In the genomic region with DNA sequence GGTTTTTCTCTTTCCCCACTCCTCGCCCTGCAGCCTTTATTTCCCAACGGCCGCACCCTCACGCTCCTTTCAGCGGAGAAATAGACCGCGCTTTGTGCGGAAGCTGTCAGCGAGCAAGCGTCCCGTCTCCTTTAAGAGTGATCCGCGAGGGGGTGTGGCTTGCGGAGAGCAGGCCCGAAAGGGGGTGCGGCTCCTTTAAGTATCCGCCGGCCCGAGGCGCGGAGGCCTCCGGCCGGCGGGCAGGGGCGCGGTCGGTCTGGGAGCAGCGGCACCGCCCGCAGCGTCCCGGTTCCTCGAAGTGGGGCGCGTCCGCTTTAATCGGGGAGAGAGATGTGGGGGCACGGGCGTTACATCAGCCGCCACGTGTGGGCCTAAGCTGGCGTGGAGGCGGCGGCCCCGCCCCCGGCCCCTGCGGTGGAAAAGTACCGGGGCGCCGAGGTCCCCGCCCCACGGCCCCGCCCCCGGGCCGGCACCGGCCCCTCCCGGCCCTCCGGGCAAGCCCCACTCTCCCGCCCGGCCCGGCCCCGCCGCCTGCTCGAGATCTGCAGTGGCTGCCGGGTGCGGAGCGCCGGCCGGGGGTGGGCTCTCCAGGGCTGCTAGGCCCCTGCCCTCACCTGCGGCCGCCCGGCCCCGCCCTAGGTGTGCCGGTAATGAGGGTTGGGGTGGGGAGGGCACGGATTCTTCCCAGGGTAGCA, we compare ENCODE assay signal across 8 cellular contexts. TPM values are rescaled to one million over a fixed set of nuclear protein-coding genes. Genes with fewer than 3 reads are reported as not detected.
DNase-seq lines count a peak whose midpoint lies in the region; ATAC-seq, FAIRE-seq and TF ChIP-seq lines count a peak whose summit lies in the region.

No MANE protein-coding gene starts in this region.

- CTCF ChIA-PET in endothelial cell of umbilical vein (lab: Charles Lee), result interaction anchor here (0.9 to 2.2 kb wide), 5 partner anchors 19 to 267 kb away, joined by 3 to 7 read pairs (median 5); no protein-coding TSS in a partner anchor

- H3K4me2 ChIP-seq in endothelial cell of umbilical vein (ENCODE audit: insufficient read depth, low read length), result peak overlapping the region; percentile 92

- H3K36me3 ChIP-seq in NT2/D1 (ENCODE audit: insufficient read depth, insufficient read length, low read length) (no peaks in the 10 kb centered on the region), endothelial cell of umbilical vein (ENCODE audit: control insufficient read depth in 2 of 2, extremely low read depth in 1 of 2, insufficient read depth in 2 of 2, low read length in 2 of 2) (no peaks in the 10 kb centered on the region)

- H3K9me3 ChIP-seq in NT2/D1 (ENCODE audit: insufficient read depth, low read length), result no peaks in the 10 kb centered on the region
- H3K9me3 ChIP-seq in endothelial cell of umbilical vein (replicated peaks; ENCODE audit: control insufficient read depth, insufficient read depth, low read length), result no peaks in the 10 kb centered on the region

- no TSS peak for BruUV-seq in endothelial cell of umbilical vein (replicated peaks; lab: Mats Ljungman, UMichigan)

- dilution Hi-C loops in endothelial cell of umbilical vein (cut with MboI; ENCODE audit: extremely low pct_ligation_motif_present, low sequenced_read_pairs), result no loop called here

- peak overlapping the region; percentile 24 for H3K27ac ChIP-seq in endothelial cell of umbilical vein (ENCODE audit: insufficient read depth, low read depth, low read length)

- H3K79me2 ChIP-seq in endothelial cell of umbilical vein (ENCODE audit: control insufficient read depth, insufficient read depth, low read length), result no peaks in the 10 kb centered on the region

- peak overlapping the region; percentile 99 for H2AFZ ChIP-seq in endothelial cell of umbilical vein (ENCODE audit: low read depth, low read length)

- POLR2A ChIA-PET in endothelial cell of umbilical vein (lab: Charles Lee), result no interaction called here

- peak; percentile 54 for ATAC-seq in GM19468 (IDR thresholded peaks at IDR 0.05; ENCODE audit: extremely low read depth, unreplicated experiment)

- H4K20me1 ChIP-seq in endothelial cell of umbilical vein (replicated peaks; ENCODE audit: control insufficient read depth, extremely low read depth, insufficient read depth, low read length), result no peaks in the 10 kb centered on the region

- peak overlapping the region; percentile 93 for H3K9ac ChIP-seq in NT2/D1 (ENCODE audit: insufficient read length, low read depth)
- peak overlapping the region; percentile 48 for H3K9ac ChIP-seq in endothelial cell of umbilical vein (replicated peaks; ENCODE audit: extremely low read depth, insufficient read depth, low read length)

- H3K27me3 ChIP-seq in NT2/D1 (ENCODE audit: insufficient read depth, insufficient read length) (peaks cover 11% of the 10 kb centered on the region), endothelial cell of umbilical vein (ENCODE audit: control insufficient read depth in 2 of 2, insufficient read depth in 2 of 2, low read length in 2 of 2) (no peaks in the 10 kb centered on the region)

- no peak for TF ChIP-seq CTCF in endothelial cell of umbilical vein (IDR thresholded peaks at IDR 0.05; ENCODE audit: extremely low read depth in 1 of 2, insufficient read depth in 1 of 2, low read depth in 1 of 2, low read length in 2 of 2)

- intact Hi-C loops in endothelial cell of umbilical vein (cut with micrococcal nuclease), result loop anchor here (1.0 to 5.0 kb wide), 3 partner anchors 38 to 267 kb away; a partner anchor contains a TSS

- peak overlapping the region; percentile 84 for H3K4me3 ChIP-seq in NT2/D1 (ENCODE audit: insufficient read length, low read depth)
- peak overlapping the region; percentile 35 to 76 (median 67) for H3K4me3 ChIP-seq in endothelial cell of umbilical vein (replicated peaks in 1 of 3; ENCODE audit: insufficient read depth in 1 of 3, low read depth in 1 of 3, low read length in 3 of 3)

- TF ChIP-seq POLR2A in endothelial cell of umbilical vein (IDR thresholded peaks at IDR 0.05; ENCODE audit: low read depth, low read length), result no peak

- FAIRE-seq in endothelial cell of umbilical vein (lab: Jason Lieb, UNC), result peak; percentile 96

- H3K9me1 ChIP-seq in endothelial cell of umbilical vein (replicated peaks; ENCODE audit: control insufficient read depth, extremely low read depth, insufficient read depth, low read length), result no peaks in the 10 kb centered on the region

- peak; percentile 60 for DNase-seq in COR-L47 (lab: John Stamatoyannopoulos, UW)
- DNase-seq in HS-27A (ENCODE audit: low read depth), result peak; percentile 71
- DNase-seq in NT2/D1 (ENCODE audit: low read depth, low spot score), result peak; percentile 94
- DNase-seq in activated CD8-positive, alpha-beta memory T cell treated with anti-CD3 and anti-CD28 coated beads, Interleukin-2, amount 50 U/mL, for 1 hour (ENCODE audit: extremely low read depth), result peak; percentile 62
- peak; percentile 89 for DNase-seq in endothelial cell of umbilical vein (ENCODE audit: low read depth, low spot score)
- DNase-seq in middle frontal gyrus (ENCODE audit: extremely low spot score, low spot score), result peak; percentile 80
- DNase-seq in stimulated activated CD8-positive, alpha-beta memory T cell treated with anti-CD3 and anti-CD28 coated beads, Interleukin-15, amount 100 ng/mL, for 48 hours (ENCODE audit: low read depth in 2 of 2), result peak; percentile 80 to 82

- H3K4me1 ChIP-seq in NT2/D1 (ENCODE audit: insufficient read depth, insufficient read length), result peaks cover 34% of the 10 kb centered on the region
- H3K4me1 ChIP-seq in endothelial cell of umbilical vein (ENCODE audit: control insufficient read depth, extremely low read depth, insufficient read depth, low read length), result peaks cover 7% of the 10 kb centered on the region

TF ChIP-seq in endothelial cell of umbilical vein, 7 proteins besides CTCF, POLR2A, EP300 and RAD21:
- no peak for TF ChIP-seq EZH2 (IDR thresholded peaks at IDR 0.05; ENCODE audit: borderline replicate concordance, low read depth, low read length, severe bottlenecking)
- TF ChIP-seq, protein P1, sequence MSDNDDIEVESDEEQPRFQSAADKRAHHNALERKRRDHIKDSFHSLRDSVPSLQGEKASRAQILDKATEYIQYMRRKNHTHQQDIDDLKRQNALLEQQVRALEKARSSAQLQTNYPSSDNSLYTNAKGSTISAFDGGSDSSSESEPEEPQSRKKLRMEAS (IDR thresholded peaks at IDR 0.05; ENCODE audit: insufficient read depth, insufficient read length), result peak; percentile 33

RNA-seq across cellular contexts. Expression of a gene that starts 1.2 kb away (rescaled TPM):
- 1.3 and 1.5 TPM in 2 replicates for total RNA-seq in endothelial cell of umbilical vein
- polyA plus RNA-seq in endothelial cell of umbilical vein, result 0.80 and 0.81 TPM in 2 replicates
- 0.32 and 0.72 TPM in 2 replicates for polyA plus RNA-seq in endothelial cell of umbilical vein (2011; cell fraction: cytosol; rRNA removed)
- polyA plus RNA-seq in endothelial cell of umbilical vein (2011; cell fraction: nucleus; rRNA removed), result 0.97 and 1.1 TPM in 2 replicates
- 0.62 and 0.70 TPM in 2 replicates for polyA plus RNA-seq in endothelial cell of umbilical vein (2012)
- 1.5 and 2.2 TPM in 2 replicates for polyA minus RNA-seq in endothelial cell of umbilical vein
- polyA minus RNA-seq in endothelial cell of umbilical vein (2011; cell fraction: cytosol; rRNA and poly(A)+ RNA removed), result 49.0 TPM
- 0.58 and 1.3 TPM in 2 replicates for polyA minus RNA-seq in endothelial cell of umbilical vein (2011; cell fraction: nucleus; rRNA and poly(A)+ RNA removed)

RNA-seq across cellular contexts. Expression of a gene that starts 38.7 kb away (rescaled TPM):
- 2.2 and 2.8 TPM in 2 replicates for total RNA-seq in endothelial cell of umbilical vein
- 3.1 and 3.4 TPM in 2 replicates for polyA plus RNA-seq in endothelial cell of umbilical vein
- polyA plus RNA-seq in endothelial cell of umbilical vein (2011; cell fraction: cytosol; rRNA removed), result 1.3 and 2.4 TPM in 2 replicates
- polyA plus RNA-seq in endothelial cell of umbilical vein (2011; cell fraction: nucleus; rRNA removed), result 4.5 and 6.8 TPM in 2 replicates
- 2.6 and 2.8 TPM in 2 replicates for polyA plus RNA-seq in endothelial cell of umbilical vein (2012)
- 0.45 and 0.46 TPM in 2 replicates for polyA minus RNA-seq in endothelial cell of umbilical vein
- polyA minus RNA-seq in endothelial cell of umbilical vein (2011; cell fraction: cytosol; rRNA and poly(A)+ RNA removed), result not detected
- 0.63 and 1.7 TPM in 2 replicates for polyA minus RNA-seq in endothelial cell of umbilical vein (2011; cell fraction: nucleus; rRNA and poly(A)+ RNA removed)

RNA-seq across cellular contexts. Expression of a gene that starts 51.0 kb away (rescaled TPM):
- 77.7 and 80.0 TPM in 2 replicates for total RNA-seq in endothelial cell of umbilical vein
- polyA plus RNA-seq in endothelial cell of umbilical vein, result 103 and 145 TPM in 2 replicates
- polyA plus RNA-seq in endothelial cell of umbilical vein (2011; cell fraction: cytosol; rRNA removed), result 50.3 and 64.8 TPM in 2 replicates
- polyA plus RNA-seq in endothelial cell of umbilical vein (2011; cell fraction: nucleus; rRNA removed), result 26.6 and 28.8 TPM in 2 replicates
- polyA plus RNA-seq in endothelial cell of umbilical vein (2012), result 56.9 and 64.4 TPM in 2 replicates
- polyA minus RNA-seq in endothelial cell of umbilical vein, result 55.0 and 72.4 TPM in 2 replicates
- polyA minus RNA-seq in endothelial cell of umbilical vein (2011; cell fraction: cytosol; rRNA and poly(A)+ RNA removed), result 29.3 TPM
- 14.2 and 20.9 TPM in 2 replicates for polyA minus RNA-seq in endothelial cell of umbilical vein (2011; cell fraction: nucleus; rRNA and poly(A)+ RNA removed)

RNA-seq across cellular contexts. Expression of a gene that starts 55.3 kb away (rescaled TPM):
- total RNA-seq in endothelial cell of umbilical vein, result 105 and 110 TPM in 2 replicates
- 325 and 372 TPM in 2 replicates for polyA plus RNA-seq in endothelial cell of umbilical vein
- 176 and 182 TPM in 2 replicates for polyA plus RNA-seq in endothelial cell of umbilical vein (2011; cell fraction: cytosol; rRNA removed)
- 135 and 137 TPM in 2 replicates for polyA plus RNA-seq in endothelial cell of umbilical vein (2011; cell fraction: nucleus; rRNA removed)
- 71.5 and 78.9 TPM in 2 replicates for polyA plus RNA-seq in endothelial cell of umbilical vein (2012)
- 110 and 148 TPM in 2 replicates for polyA minus RNA-seq in endothelial cell of umbilical vein
- polyA minus RNA-seq in endothelial cell of umbilical vein (2011; cell fraction: cytosol; rRNA and poly(A)+ RNA removed), result 104 TPM
- polyA minus RNA-seq in endothelial cell of umbilical vein (2011; cell fraction: nucleus; rRNA and poly(A)+ RNA removed), result 28.4 and 32.8 TPM in 2 replicates

Comparison
In these comparisons a context has a peak if more than half of its experiments do, and no peak if none do; other contexts are left out.
1. Peak in every context shown above with its lines: DNase-seq, ATAC-seq, H3K4me3 ChIP-seq and H3K27ac ChIP-seq.